In the genomic region with DNA sequence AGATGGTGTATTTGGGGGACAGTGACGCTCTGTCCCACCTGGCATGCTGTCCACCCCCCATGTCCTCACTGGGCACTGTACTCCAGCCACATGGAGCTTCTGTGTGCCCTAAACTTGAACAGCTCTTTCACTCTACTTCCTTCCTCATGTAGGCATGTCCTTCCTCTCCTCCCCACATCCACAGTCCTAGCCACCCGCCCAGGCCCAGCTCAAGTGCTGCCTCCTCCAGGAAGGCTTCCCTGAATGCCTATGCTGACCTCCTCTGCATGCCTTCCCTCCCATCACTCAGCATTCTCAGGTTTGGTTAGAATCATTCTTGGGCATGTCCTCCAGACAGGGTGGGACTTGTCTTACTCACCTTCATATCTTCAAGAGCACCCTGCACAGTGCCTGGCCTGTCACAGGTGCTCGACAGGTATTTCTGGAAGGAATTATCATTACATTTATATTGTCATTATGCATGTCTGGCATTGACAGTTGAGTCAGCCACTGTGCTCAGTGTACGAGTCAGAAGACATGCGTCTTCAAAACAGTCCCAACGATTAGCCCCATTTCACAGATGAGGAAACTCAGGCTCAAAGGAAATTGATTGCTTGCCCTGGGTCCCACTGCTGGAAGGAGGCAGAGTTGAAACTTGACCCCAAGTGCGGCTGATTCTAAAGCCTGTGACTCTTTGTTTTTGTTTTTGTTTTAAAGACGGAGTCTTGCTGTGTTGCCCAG, we compare ENCODE assay signal across 11 cellular contexts. TPM values are rescaled to one million over a fixed set of nuclear protein-coding genes. Genes with fewer than 3 reads are reported as not detected.
DNase-seq lines count a peak whose midpoint lies in the region; ATAC-seq, FAIRE-seq and TF ChIP-seq lines count a peak whose summit lies in the region.
"Had no signal": no experiment of that assay in that cellular context is flagged by ENCODE, and none has a peak within 500 bp of the region (broad histone marks: within the 10 kb centered on the region; RNA-seq: fewer than 3 reads in every experiment).

No MANE protein-coding gene starts in this region.

- no peaks in the 10 kb centered on the region for H3K9me3 Mint-ChIP-seq in T-helper 1 cell treated with Interleukin-12 subunit alpha and Interleukin-12 subunit beta and Interleukin-4 antibody, amounts not matched to agents 30 μg/mL and 1 μg/mL, for 36 hours

- intact Hi-C loops in pancreas (cut with DNase I), result no loop called here
- intact Hi-C loops in sciatic nerve (cut with DNase I), result no loop called here

- no peaks in the 10 kb centered on the region for H3K9me3 ChIP-seq in esophagus (ENCODE audit: control insufficient read depth in 2 of 2, insufficient read depth in 1 of 2, low read depth in 1 of 2, low read length in 1 of 2)
- H3K9me3 ChIP-seq in pancreas, result no peaks in the 10 kb centered on the region
- H3K9me3 ChIP-seq: transverse colon had no signal

- no peaks in the 10 kb centered on the region for H4K20me1 ChIP-seq in KMS-11 (ENCODE audit: insufficient read depth)

- peak overlapping the region; percentile 46 for H3K27ac Mint-ChIP-seq in T-helper 1 cell treated with Interleukin-12 subunit alpha and Interleukin-12 subunit beta and Interleukin-4 antibody, amounts not matched to agents 30 μg/mL and 1 μg/mL, for 36 hours

- WGBS in esophagus, 2 donors, result 73% methylated on average over 8 of the region's 8 CpGs
- WGBS in pancreas, 2 donors, result 40 to 41% methylated on average over 8 of the region's 8 CpGs

- H3K79me2 ChIP-seq in KMS-11 (ENCODE audit: insufficient read depth, low read depth), result no peaks in the 10 kb centered on the region

- TF ChIP-seq CTCF in KMS-11 (conservative IDR thresholded peaks at IDR 0.05; ENCODE audit: low read depth, low read length), result no peak
- TF ChIP-seq CTCF in pancreas (IDR thresholded peaks at IDR 0.05), result no peak

- H3K36me3 ChIP-seq in KMS-11 (ENCODE audit: insufficient read depth) (no peaks in the 10 kb centered on the region), esophagus (ENCODE audit: control insufficient read depth in 2 of 2, insufficient read depth in 2 of 2, low read length in 1 of 2) (no peaks in the 10 kb centered on the region), pancreas (no peaks in the 10 kb centered on the region)
- H3K36me3 ChIP-seq: transverse colon had no signal

- peaks cover 41% of the 10 kb centered on the region for H3K4me1 Mint-ChIP-seq in T-helper 1 cell treated with Interleukin-12 subunit alpha and Interleukin-12 subunit beta and Interleukin-4 antibody, amounts not matched to agents 30 μg/mL and 1 μg/mL, for 36 hours (ENCODE audit: low read depth)

- H3K9ac ChIP-seq in KMS-11, result no peak overlapping the region

- H3K4me2 ChIP-seq in KMS-11, result 0 out of 2 replicates have a peak overlapping the region, but pooled peaks have one; percentile 38

- H3K27me3 Mint-ChIP-seq in T-helper 1 cell treated with Interleukin-12 subunit alpha and Interleukin-12 subunit beta and Interleukin-4 antibody, amounts not matched to agents 30 μg/mL and 1 μg/mL, for 36 hours (ENCODE audit: low read depth), result peaks cover 3% of the 10 kb centered on the region

- no peak overlapping the region for H2AFZ ChIP-seq in KMS-11 (ENCODE audit: low read depth)

- ATAC-seq in pancreas (no peak), sciatic nerve (no peak)

- H3K27me3 ChIP-seq in KMS-11 (ENCODE audit: insufficient read depth, low read depth) (no peaks in the 10 kb centered on the region), esophagus (ENCODE audit: control insufficient read depth in 1 of 2, insufficient read depth in 2 of 2, low read length in 2 of 2) (no peaks in the 10 kb centered on the region), pancreas (no peaks in the 10 kb centered on the region)
- H3K27me3 ChIP-seq: transverse colon had no signal

- peaks cover 43% of the 10 kb centered on the region for H3K4me1 ChIP-seq in KMS-11 (ENCODE audit: low read depth, poor library complexity, severe bottlenecking)
- H3K4me1 ChIP-seq in esophagus (ENCODE audit: control insufficient read depth in 2 of 2, insufficient read depth in 2 of 2, low read length in 1 of 2), result peaks cover 12 to 20% of the 10 kb centered on the region in 2 donors
- peaks cover 71 to 78% (median 73%) of the 10 kb centered on the region in 3 donors for H3K4me1 ChIP-seq in pancreas

- H3K27ac ChIP-seq in KMS-11 (no peak overlapping the region), esophagus (ENCODE audit: low read depth in 2 of 2, low read length in 1 of 2) (peak overlapping the region; percentile 72 to 87), pancreas (peak overlapping the region; percentile 94 to 97 (median 96))

- no peaks in the 10 kb centered on the region for H3K36me3 Mint-ChIP-seq in T-helper 1 cell treated with Interleukin-12 subunit alpha and Interleukin-12 subunit beta and Interleukin-4 antibody, amounts not matched to agents 30 μg/mL and 1 μg/mL, for 36 hours (ENCODE audit: low read depth)

- DNase-seq in T-helper 1 cell (no peak), pancreas (no peak), A172 (ENCODE audit: low spot score) (no peak), sciatic nerve (ENCODE audit: low spot score) (no peak), SIG-M5 (lab: John Stamatoyannopoulos, UW) (no peak)
- DNase-seq: NCI-H2107, transverse colon had no signal

- no peak for FAIRE-seq in pancreas (lab: Jason Lieb, UNC)
- FAIRE-seq: colon had no signal

- H3K4me3 Mint-ChIP-seq in T-helper 1 cell treated with Interleukin-12 subunit alpha and Interleukin-12 subunit beta and Interleukin-4 antibody, amounts not matched to agents 30 μg/mL and 1 μg/mL, for 36 hours, result no peak overlapping the region

- H3K4me3 ChIP-seq in KMS-11 (IDR thresholded peaks at IDR 0.05; ENCODE audit: insufficient read depth, low read depth, low read length) (no peak overlapping the region), esophagus (ENCODE audit: low read depth in 1 of 2, low read length in 2 of 2) (peak overlapping the region in 1 of 2 donors; percentile 20), pancreas (no peak overlapping the region)
- H3K4me3 ChIP-seq: transverse colon had no signal

RNA-seq across cellular contexts. Expression of a gene that starts 42.1 kb away (rescaled TPM):
- 10 to 100 TPM; 32.7 to 52.9 TPM for polyA plus RNA-seq in esophagus
- 100 to 1,000 TPM in 3 of 6 donors, 10 to 100 TPM in 3; 65.9 to 157 (median 99.0) TPM for total RNA-seq in pancreas
- polyA plus RNA-seq in pancreas, result 10 to 100 TPM; 33.1 to 45.8 TPM
- total RNA-seq in A172 (2014; rRNA removed; shearing (Covaris generic)), result 7.2 and 8.1 TPM in 2 replicates
- 114 TPM for total RNA-seq in sciatic nerve
